Comparison of ENCODE assay signal across 13 cellular contexts in the genomic region with DNA sequence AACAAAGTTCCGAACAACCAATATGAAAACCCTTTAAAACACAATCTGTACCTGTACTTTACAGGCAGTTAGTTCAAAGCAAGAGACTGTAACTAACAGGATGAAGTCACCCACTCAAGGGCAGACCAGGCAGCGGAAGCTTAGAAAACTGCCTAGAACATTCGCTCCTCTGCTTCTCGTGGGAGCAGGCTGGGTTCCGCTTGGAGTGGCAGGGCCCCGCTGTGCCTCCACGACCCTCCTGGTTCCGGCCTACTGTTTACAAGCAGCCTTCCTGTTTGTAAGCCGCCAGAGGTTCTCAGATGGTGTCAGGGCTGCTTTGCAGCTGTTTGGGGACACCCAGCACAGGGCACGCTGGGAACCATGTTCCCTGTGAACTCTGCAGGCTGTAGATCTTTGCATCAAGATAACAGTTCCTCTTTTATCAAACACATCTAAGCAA. TPM values are rescaled to one million over a fixed set of nuclear protein-coding genes. Genes with fewer than 3 reads are reported as not detected.
DNase-seq lines count a peak whose midpoint lies in the region; ATAC-seq and TF ChIP-seq lines count a peak whose summit lies in the region.
"Had no signal": no experiment of that assay in that cellular context is flagged by ENCODE, and none has a peak within 500 bp of the region (broad histone marks: within the 10 kb centered on the region; RNA-seq: fewer than 3 reads in every experiment).

No MANE protein-coding gene starts in this region.

- H3K36me3 ChIP-seq in mucosa of descending colon (ENCODE audit: low read depth), result no peaks in the 10 kb centered on the region
- H3K36me3 ChIP-seq: breast epithelium, MG63 had no signal

- peak; percentile 56 for ATAC-seq in activated CD8-positive, alpha-beta T cell treated with anti-CD3 and anti-CD28 coated beads, Interleukin-2, amount 10 ng/mL, durations not matched to agents 7 days and 5 days
- ATAC-seq in mucosa of descending colon (peak; percentile 4), GM21737 (IDR thresholded peaks at IDR 0.05; ENCODE audit: unreplicated experiment) (no peak)
- ATAC-seq: esophagus mucosa had no signal

- no peaks in the 10 kb centered on the region for H3K36me3 Mint-ChIP-seq in activated CD8-positive, alpha-beta T cell treated with anti-CD3 and anti-CD28 coated beads, Interleukin-2, amount 10 ng/mL, durations not matched to agents 7 days and 5 days (ENCODE audit: low read depth)
- H3K36me3 Mint-ChIP-seq: CD4-positive, alpha-beta memory T cell had no signal

- POLR2A ChIA-PET in activated CD8-positive, alpha-beta T cell treated with anti-CD3 and anti-CD28 coated beads, Interleukin-2, amount 10 ng/mL, durations not matched to agents 7 days and 5 days (lab: Charles Lee), result no interaction called here

- intact Hi-C loops in mucosa of descending colon (cut with DNase I, micrococcal nuclease), result no loop called here

- H3K27ac Mint-ChIP-seq in activated CD8-positive, alpha-beta T cell treated with anti-CD3 and anti-CD28 coated beads, Interleukin-2, amount 10 ng/mL, durations not matched to agents 7 days and 5 days, result no peak overlapping the region

- no peak for TF ChIP-seq CTCF in mucosa of descending colon (IDR thresholded peaks at IDR 0.05)

- H3K9me3 ChIP-seq in mucosa of descending colon, result no peaks in the 10 kb centered on the region
- H3K9me3 ChIP-seq: breast epithelium, MG63, SK-N-SH had no signal

- peak; percentile 5 for DNase-seq in stimulated activated CD4-positive, alpha-beta T cell treated with anti-CD3 and anti-CD28 coated beads, Interleukin-12 subunit alpha, Interleukin-12 subunit beta, amount 100 ng/mL, for 4 hours
- DNase-seq in stimulated activated CD4-positive, alpha-beta T cell treated with anti-CD3 and anti-CD28 coated beads, Interleukin-4, amount 100 ng/mL, for 24 hours, result no peak
- peak; percentile 28 for DNase-seq in activated CD8-positive, alpha-beta T cell treated with anti-CD3 and anti-CD28 coated beads, Interleukin-2, amount 10 ng/mL, durations not matched to agents 7 days and 5 days
- no peak for DNase-seq in mucosa of descending colon
- no peak for DNase-seq in superior temporal gyrus (ENCODE audit: extremely low spot score)
- no peak for DNase-seq in RKO (ENCODE audit: low spot score)
- DNase-seq in activated gamma-delta T cell (lab: John Stamatoyannopoulos, UW), result no peak
- DNase-seq: CD4-positive, alpha-beta memory T cell; MG63; SK-N-SH had no signal

- no peaks in the 10 kb centered on the region for H3K4me1 ChIP-seq in mucosa of descending colon (ENCODE audit: low read depth)

- H3K9me3 Mint-ChIP-seq in activated CD8-positive, alpha-beta T cell treated with anti-CD3 and anti-CD28 coated beads, Interleukin-2, amount 10 ng/mL, durations not matched to agents 7 days and 5 days (ENCODE audit: insufficient read depth), result no peaks in the 10 kb centered on the region

- H3K4me3 Mint-ChIP-seq in activated CD8-positive, alpha-beta T cell treated with anti-CD3 and anti-CD28 coated beads, Interleukin-2, amount 10 ng/mL, durations not matched to agents 7 days and 5 days, result no peak overlapping the region

- no peak overlapping the region for H3K4me3 ChIP-seq in mucosa of descending colon
- H3K4me3 ChIP-seq: breast epithelium, MG63 had no signal

- peaks cover 11% of the 10 kb centered on the region for H3K27me3 Mint-ChIP-seq in activated CD8-positive, alpha-beta T cell treated with anti-CD3 and anti-CD28 coated beads, Interleukin-2, amount 10 ng/mL, durations not matched to agents 7 days and 5 days (ENCODE audit: low read depth)

- H3K4me1 Mint-ChIP-seq in activated CD8-positive, alpha-beta T cell treated with anti-CD3 and anti-CD28 coated beads, Interleukin-2, amount 10 ng/mL, durations not matched to agents 7 days and 5 days (ENCODE audit: low read depth), result peaks cover 21% of the 10 kb centered on the region

- CTCF ChIA-PET in activated CD8-positive, alpha-beta T cell treated with anti-CD3 and anti-CD28 coated beads, Interleukin-2, amount 10 ng/mL, durations not matched to agents 7 days and 5 days (lab: Charles Lee), result interaction anchor here (0.6 to 2.1 kb wide), 2 partner anchors 10 to 135 kb away, joined by 3 to 6 read pairs; no protein-coding TSS in a partner anchor

RNA-seq across cellular contexts. Expression of gene CIB4, which starts 31.3 kb away (rescaled TPM):
- total RNA-seq in activated CD8-positive, alpha-beta T cell treated with anti-CD3 and anti-CD28 coated beads, Interleukin-2, amount 10 ng/mL, durations not matched to agents 7 days and 5 days, result not detected
- total RNA-seq in mucosa of descending colon, result under 1 TPM in 1 of 3 donors, not detected in 2; 0.60 TPM
- total RNA-seq: breast epithelium; CD4-positive, alpha-beta memory T cell; esophagus mucosa had no signal

Comparison
In these comparisons a context has a peak if more than half of its experiments do, and no peak if none do; other contexts are left out.
1. DNase-seq: peak in stimulated activated CD4-positive, alpha-beta T cell treated with anti-CD3 and anti-CD28 coated beads, Interleukin-12 subunit alpha, Interleukin-12 subunit beta, amount 100 ng/mL, for 4 hours (single experiment) and activated CD8-positive, alpha-beta T cell treated with anti-CD3 and anti-CD28 coated beads, Interleukin-2, amount 10 ng/mL, durations not matched to agents 7 days and 5 days (single experiment); none in stimulated activated CD4-positive, alpha-beta T cell treated with anti-CD3 and anti-CD28 coated beads, Interleukin-4, amount 100 ng/mL, for 24 hours (single experiment), mucosa of descending colon (0 of 3), superior temporal gyrus (single experiment), RKO (single experiment) and activated gamma-delta T cell (single experiment).